In the genomic region with DNA sequence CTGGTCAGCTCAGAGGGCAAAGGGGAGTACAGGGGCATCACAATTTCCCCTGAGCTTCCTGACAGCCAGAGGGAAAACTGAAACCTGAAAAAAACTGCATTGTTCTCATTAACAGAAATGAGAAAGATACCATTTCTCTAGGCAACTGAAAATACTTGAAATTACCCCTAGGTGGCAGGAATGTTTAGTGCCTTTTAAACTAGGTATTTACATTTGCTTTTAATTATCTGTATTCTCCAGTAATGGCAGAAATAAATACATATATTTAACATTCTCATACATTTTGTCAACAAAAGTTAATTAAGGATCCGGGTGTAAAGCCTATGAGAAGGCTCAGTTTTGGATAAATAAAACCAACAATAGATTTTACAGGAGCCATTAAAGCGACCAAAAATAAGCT, we compare ENCODE assay signal across 9 cellular contexts. TPM values are rescaled to one million over a fixed set of nuclear protein-coding genes. Genes with fewer than 3 reads are reported as not detected.
DNase-seq lines count a peak whose midpoint lies in the region; ATAC-seq and TF ChIP-seq lines count a peak whose summit lies in the region.
"Had no signal": no experiment of that assay in that cellular context is flagged by ENCODE, and none has a peak within 500 bp of the region (broad histone marks: within the 10 kb centered on the region; RNA-seq: fewer than 3 reads in every experiment).

No MANE protein-coding gene starts in this region.

- intact Hi-C loops in activated T-helper 2 cell treated with anti-CD3 and anti-CD28 coated beads, Interferon-gamma antibody, Interleukin-2, Interleukin-4, amounts not matched to agents 10 μg/mL and 5 μg/mL and 100 μg/mL, durations not matched to agents 14 hours and 24 hours and 36 hours (cut with micrococcal nuclease) = no loop called here
- intact Hi-C loops in posterior cingulate gyrus (cut with DNase I) = no loop called here

- H3K27ac Mint-ChIP-seq in chondrocyte (ENCODE audit: unreplicated experiment) = no peak overlapping the region
- no peak overlapping the region for H3K27ac Mint-ChIP-seq in activated T-helper 2 cell treated with anti-CD3 and anti-CD28 coated beads, Interferon-gamma antibody, Interleukin-2, Interleukin-4, amounts not matched to agents 10 μg/mL and 5 μg/mL and 100 μg/mL, durations not matched to agents 14 hours and 24 hours and 36 hours

- H3K4me3 Mint-ChIP-seq in chondrocyte (ENCODE audit: unreplicated experiment) = no peak overlapping the region
- no peak overlapping the region for H3K4me3 Mint-ChIP-seq in activated T-helper 2 cell treated with anti-CD3 and anti-CD28 coated beads, Interferon-gamma antibody, Interleukin-2, Interleukin-4, amounts not matched to agents 10 μg/mL and 5 μg/mL and 100 μg/mL, durations not matched to agents 14 hours and 24 hours and 36 hours (ENCODE audit: low read depth)

- no peak overlapping the region for H3K27ac ChIP-seq in osteoblast (ENCODE audit: low read depth, low read length)

- H3K4me2 ChIP-seq in osteoblast (ENCODE audit: insufficient read depth, low read length) = no peak overlapping the region

- no peaks in the 10 kb centered on the region for H3K4me1 Mint-ChIP-seq in chondrocyte (ENCODE audit: low read depth)
- H3K4me1 Mint-ChIP-seq in activated T-helper 2 cell treated with anti-CD3 and anti-CD28 coated beads, Interferon-gamma antibody, Interleukin-2, Interleukin-4, amounts not matched to agents 10 μg/mL and 5 μg/mL and 100 μg/mL, durations not matched to agents 14 hours and 24 hours and 36 hours (ENCODE audit: low read depth) = peaks cover 5% of the 10 kb centered on the region

- no peaks in the 10 kb centered on the region for H3K9me3 Mint-ChIP-seq in chondrocyte (ENCODE audit: low read depth)
- H3K9me3 Mint-ChIP-seq in activated T-helper 2 cell treated with anti-CD3 and anti-CD28 coated beads, Interferon-gamma antibody, Interleukin-2, Interleukin-4, amounts not matched to agents 10 μg/mL and 5 μg/mL and 100 μg/mL, durations not matched to agents 14 hours and 24 hours and 36 hours = no peaks in the 10 kb centered on the region

- TF ChIP-seq POLR2A in NB4 (IDR thresholded peaks at IDR 0.05; ENCODE audit: extremely low read depth, insufficient read length) = no peak

- H4K20me1 ChIP-seq in osteoblast (ENCODE audit: insufficient read depth, low read length) = no peaks in the 10 kb centered on the region

- H2AFZ ChIP-seq in osteoblast (ENCODE audit: low read length) = no peak overlapping the region

- no peaks in the 10 kb centered on the region for H3K27me3 ChIP-seq in osteoblast (ENCODE audit: insufficient read depth, low read length)

- TF ChIP-seq CTCF in NB4 (IDR thresholded peaks at IDR 0.05; ENCODE audit: low read depth, low read length) (no peak), chondrocyte (IDR thresholded peaks at IDR 0.05) (peak; percentile 89), osteoblast (IDR thresholded peaks at IDR 0.05; ENCODE audit: extremely low read depth, low read depth, low read length) (peak; percentile 56)

- DNase-seq in GM03348 (ENCODE audit: low spot score) (peak; percentile 77), NB4 (ENCODE audit: low read depth) (peak; percentile 51), chondrocyte (ENCODE audit: low spot score) (no peak), osteoblast (ENCODE audit: insufficient read length, low spot score, missing footprints) (peak; percentile 39), posterior cingulate gyrus (no peak), NCI-H1930 (lab: John Stamatoyannopoulos, UW) (no peak)
- DNase-seq in activated T-helper 2 cell treated with anti-CD3 and anti-CD28 coated beads, Interferon-gamma antibody, Interleukin-2, Interleukin-4, amounts not matched to agents 10 μg/mL and 5 μg/mL and 100 μg/mL, durations not matched to agents 14 hours and 24 hours and 36 hours (ENCODE audit: low spot score) = no peak
- DNase-seq: NCI-H1417 treated with DMSO at 0.1 percent for 48 hours had no signal

- H3K36me3 ChIP-seq in osteoblast (ENCODE audit: insufficient read depth, low read length) = no peaks in the 10 kb centered on the region

- H3K79me2 ChIP-seq in osteoblast (ENCODE audit: insufficient read depth, low read length) = no peaks in the 10 kb centered on the region

- ATAC-seq in HG02571 (IDR thresholded peaks at IDR 0.05; ENCODE audit: unreplicated experiment) = no peak

- H3K4me3 ChIP-seq in NB4 (ENCODE audit: low read depth, low read length) (no peak overlapping the region), osteoblast (ENCODE audit: insufficient read depth, low read length) (no peak overlapping the region)

- no peaks in the 10 kb centered on the region for H3K4me1 ChIP-seq in osteoblast (ENCODE audit: insufficient read depth, low read length)

- peaks cover 15% of the 10 kb centered on the region for H3K36me3 Mint-ChIP-seq in chondrocyte (ENCODE audit: low read depth)
- no peaks in the 10 kb centered on the region for H3K36me3 Mint-ChIP-seq in activated T-helper 2 cell treated with anti-CD3 and anti-CD28 coated beads, Interferon-gamma antibody, Interleukin-2, Interleukin-4, amounts not matched to agents 10 μg/mL and 5 μg/mL and 100 μg/mL, durations not matched to agents 14 hours and 24 hours and 36 hours (ENCODE audit: low read depth)

- H3K9me3 ChIP-seq in osteoblast (ENCODE audit: low read depth, low read length) = no peaks in the 10 kb centered on the region

- no peaks in the 10 kb centered on the region for H3K27me3 Mint-ChIP-seq in chondrocyte (ENCODE audit: low read depth)
- H3K27me3 Mint-ChIP-seq in activated T-helper 2 cell treated with anti-CD3 and anti-CD28 coated beads, Interferon-gamma antibody, Interleukin-2, Interleukin-4, amounts not matched to agents 10 μg/mL and 5 μg/mL and 100 μg/mL, durations not matched to agents 14 hours and 24 hours and 36 hours (ENCODE audit: low read depth) = peaks cover 2% of the 10 kb centered on the region

RNA-seq across cellular contexts. Expression of gene RPL31, which starts 34.5 kb away (rescaled TPM):
- 951 to 1,014 TPM (median 979 TPM) in 3 replicates for total RNA-seq in chondrocyte
- 760 and 907 TPM in 2 replicates for total RNA-seq in osteoblast
- total RNA-seq in activated T-helper 2 cell treated with anti-CD3 and anti-CD28 coated beads, Interferon-gamma antibody, Interleukin-2, Interleukin-4, amounts not matched to agents 10 μg/mL and 5 μg/mL and 100 μg/mL, durations not matched to agents 14 hours and 24 hours and 36 hours = 1,195 and 1,243 TPM in 2 replicates

Comparison
In these comparisons a context has a peak if more than half of its experiments do, and no peak if none do; other contexts are left out.
1. DNase-seq: peak in GM03348 (single experiment), NB4 (single experiment) and osteoblast (single experiment); none in chondrocyte (single experiment), activated T-helper 2 cell treated with anti-CD3 and anti-CD28 coated beads, Interferon-gamma antibody, Interleukin-2, Interleukin-4, amounts not matched to agents 10 μg/mL and 5 μg/mL and 100 μg/mL, durations not matched to agents 14 hours and 24 hours and 36 hours (single experiment), posterior cingulate gyrus (0 of 10) and NCI-H1930 (0 of 2).